Comparison of ENCODE assay signal across 9 cellular contexts in genomic region chr6:11653028-11653583, GRCh38.
DNase-seq lines count a peak whose midpoint lies in the region; ATAC-seq and TF ChIP-seq lines count a peak whose summit lies in the region.
"Had no signal": no experiment of that assay in that cellular context is flagged by ENCODE, and none has a peak within 500 bp of the region (broad histone marks: within the 10 kb centered on the region; RNA-seq: fewer than 3 reads in every experiment).

No MANE protein-coding gene starts in this region.

- TF ChIP-seq CTCF in heart right ventricle (IDR thresholded peaks at IDR 0.05) (no peak), gastroesophageal sphincter (IDR thresholded peaks at IDR 0.05) (no peak)

- DNase-seq in AG08395 (ENCODE audit: low spot score) (peak; percentile 83), HS-27A (ENCODE audit: low read depth) (peak; percentile 95), heart right ventricle (peak in 1 of 2 donors; percentile 31), NCI-H2107 treated with DMSO at 0.1 percent for 48 hours (lab: John Stamatoyannopoulos, UW; ENCODE audit: unreplicated experiment) (no peak)
- peak; percentile 61 for DNase-seq in activated CD4-positive, alpha-beta memory T cell treated with anti-CD3 and anti-CD28 coated beads, Interleukin-2, amount 10 ng/mL, durations not matched to agents 7 days and 5 days
- peak in 2 of 3 experiments; percentile 6 to 23 for DNase-seq in stimulated activated CD4-positive, alpha-beta T cell treated with anti-CD3 and anti-CD28 coated beads, TNF-alpha, amount 100 ng/mL, for 4 hours (ENCODE audit: low read depth in 3 of 3)

- H3K9me3 ChIP-seq in heart right ventricle (peaks cover 0 to 9% (median 0%) of the 10 kb centered on the region in 11 donors), gastroesophageal sphincter (peaks cover 0 to 3% (median 0%) of the 10 kb centered on the region in 3 donors)

- POLR2A ChIA-PET in activated CD4-positive, alpha-beta memory T cell treated with anti-CD3 and anti-CD28 coated beads, Interleukin-2, amount 10 ng/mL, durations not matched to agents 7 days and 5 days (lab: Charles Lee), result no interaction called here

- no peaks in the 10 kb centered on the region for H3K27me3 ChIP-seq in heart right ventricle
- H3K27me3 ChIP-seq in gastroesophageal sphincter, result no peaks in the 10 kb centered on the region
- H3K27me3 ChIP-seq: dorsolateral prefrontal cortex had no signal

- H3K36me3 Mint-ChIP-seq in activated CD4-positive, alpha-beta memory T cell treated with anti-CD3 and anti-CD28 coated beads, Interleukin-2, amount 10 ng/mL, durations not matched to agents 7 days and 5 days (ENCODE audit: low read depth), result no peaks in the 10 kb centered on the region

- H3K36me3 ChIP-seq in heart right ventricle (no peaks in the 10 kb centered on the region), gastroesophageal sphincter (no peaks in the 10 kb centered on the region)

- H3K4me3 ChIP-seq in heart right ventricle, result no peak overlapping the region
- no peak overlapping the region for H3K4me3 ChIP-seq in gastroesophageal sphincter
- H3K4me3 ChIP-seq: dorsolateral prefrontal cortex had no signal

- peaks cover 24% of the 10 kb centered on the region for H3K4me1 Mint-ChIP-seq in activated CD4-positive, alpha-beta memory T cell treated with anti-CD3 and anti-CD28 coated beads, Interleukin-2, amount 10 ng/mL, durations not matched to agents 7 days and 5 days

- no peak for TF ChIP-seq POLR2A in gastroesophageal sphincter (IDR thresholded peaks at IDR 0.05)

- H3K9me3 Mint-ChIP-seq in activated CD4-positive, alpha-beta memory T cell treated with anti-CD3 and anti-CD28 coated beads, Interleukin-2, amount 10 ng/mL, durations not matched to agents 7 days and 5 days, result no peaks in the 10 kb centered on the region

- peaks cover 11% of the 10 kb centered on the region for H3K27me3 Mint-ChIP-seq in activated CD4-positive, alpha-beta memory T cell treated with anti-CD3 and anti-CD28 coated beads, Interleukin-2, amount 10 ng/mL, durations not matched to agents 7 days and 5 days

- peak overlapping the region in 1 of 10 donors; percentile 61 for H3K27ac ChIP-seq in heart right ventricle
- H3K27ac ChIP-seq in gastroesophageal sphincter, result peak overlapping the region in 1 of 4 donors; percentile 19

- H3K4me1 ChIP-seq in heart right ventricle (peaks cover 0 to 67% (median 40%) of the 10 kb centered on the region in 9 donors), gastroesophageal sphincter (peaks cover 0 to 27% (median 0%) of the 10 kb centered on the region in 3 donors)

- TF ChIP-seq EP300 in gastroesophageal sphincter (IDR thresholded peaks at IDR 0.05), result no peak

- peak overlapping the region; percentile 28 for H3K27ac Mint-ChIP-seq in activated CD4-positive, alpha-beta memory T cell treated with anti-CD3 and anti-CD28 coated beads, Interleukin-2, amount 10 ng/mL, durations not matched to agents 7 days and 5 days

- H3K4me3 Mint-ChIP-seq in activated CD4-positive, alpha-beta memory T cell treated with anti-CD3 and anti-CD28 coated beads, Interleukin-2, amount 10 ng/mL, durations not matched to agents 7 days and 5 days, result no peak overlapping the region

- WGBS in heart right ventricle, 2 donors, result 15 to 18% methylated on average over 8 of the region's 8 CpGs
- 32% methylated on average over 6 of the region's 8 CpGs; no CpG with 5 or more reads in 1 of the 2 donors for WGBS in gastroesophageal sphincter (ENCODE audit: low coverage in 1 of 2), 2 donors

- ATAC-seq in heart right ventricle, result peak in 7 of 8 donors; percentile 27 to 68 (median 46)
- ATAC-seq in HG03025 (IDR thresholded peaks at IDR 0.05; ENCODE audit: low FRiP score, unreplicated experiment), result no peak
- ATAC-seq in gastroesophageal sphincter, result no peak

- CTCF ChIA-PET in activated CD4-positive, alpha-beta memory T cell treated with anti-CD3 and anti-CD28 coated beads, Interleukin-2, amount 10 ng/mL, durations not matched to agents 7 days and 5 days (lab: Charles Lee), result interaction anchor here (2.2 to 4.6 kb wide), 2 partner anchors 14 to 637 kb away, joined by 9 to 56 read pairs; partner anchors contain the start of gene EDN1

- intact Hi-C loops in heart right ventricle (cut with DNase I), result loop anchor here in 9 of 10 donors (5.0 to 10.0 kb wide), 11 partner anchors 46 to 954 kb away; partner anchors contain the start of genes EDN1 (in 2 of the 9) and HIVEP1 (in 1 of the 9)

Comparison
In these comparisons a context has a peak if more than half of its experiments do, and no peak if none do; other contexts are left out.
1. ATAC-seq: peak in heart right ventricle (7 of 8); none in HG03025 (single experiment) and gastroesophageal sphincter (single experiment).